In the genomic region with DNA sequence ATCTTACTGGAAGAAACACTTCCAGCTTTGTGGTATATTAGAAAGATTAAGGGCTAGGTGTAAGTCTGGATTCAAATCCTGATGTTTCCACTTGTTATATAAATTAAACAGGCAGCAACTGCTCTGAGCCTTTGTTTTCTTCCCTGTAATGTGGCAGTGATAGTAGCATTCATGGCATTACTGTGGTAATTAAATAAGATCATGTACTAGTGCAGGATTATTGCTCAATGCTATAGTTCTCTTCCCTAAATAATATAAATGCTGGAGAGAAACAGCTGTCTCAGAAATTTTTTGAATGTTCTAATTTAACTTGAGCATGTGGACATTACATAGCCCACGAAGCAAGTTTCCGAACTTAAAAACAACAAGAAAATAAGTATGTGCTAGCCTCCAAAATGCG, we compare ENCODE assay signal across 22 cellular contexts.
"Had no signal": no experiment of that assay in that cellular context is flagged by ENCODE, and none has a peak within 500 bp of the region (broad histone marks: within the 10 kb centered on the region; RNA-seq: fewer than 3 reads in every experiment).

No MANE protein-coding gene starts in this region.

- H3K36me3 ChIP-seq: SJSA1 had no signal

- H3K4me3 ChIP-seq: SJSA1, SK-N-MC had no signal

- H3K27me3 ChIP-seq: SJSA1 had no signal

- DNase-seq: Karpas-422, KG1, MV-4-11, NCI-H1048, NCI-H1105, NCI-H1417, NCI-H1436 treated with DMSO at 0.1 percent for 48 hours, NCI-H1694, NCI-H187 treated with DMSO at 0.1 percent for 48 hours, NCI-H2029 treated with DMSO at 0.1 percent for 48 hours, NCI-H2171 treated with DMSO at 0.1 percent for 48 hours, NCI-H345, NCI-H446 treated with DMSO at 0.1 percent for 48 hours, NCI-H524, NCI-H526 treated with DMSO at 0.1 percent for 48 hours, NCI-H748 treated with DMSO at 0.1 percent for 48 hours, Right ventricle myocardium superior, RPMI8226, SIG-M5, SW 1271 had no signal

- H3K27ac ChIP-seq: SJSA1, SK-N-MC had no signal

- H3K9me3 ChIP-seq: SJSA1 had no signal
